ENCODE assay signal across 1 cellular context in the genomic region with DNA sequence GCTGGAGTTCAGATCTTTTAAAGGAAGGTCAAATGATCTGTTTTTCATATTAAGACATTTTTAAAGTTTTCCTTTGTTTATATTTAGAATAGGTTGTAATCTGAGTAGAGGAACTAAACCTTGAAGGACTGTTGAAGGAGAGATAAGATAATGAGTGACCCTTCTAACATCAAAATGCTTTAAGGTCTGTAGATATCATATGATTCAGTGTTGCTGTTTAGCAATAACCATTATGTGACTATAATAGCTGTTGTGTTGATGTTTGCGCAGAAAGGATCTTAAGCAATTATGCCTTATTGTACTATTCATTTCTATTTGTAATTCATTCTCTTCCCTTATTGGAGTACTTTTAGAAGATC.
TF ChIP-seq lines count a peak whose summit lies in the region.

No MANE protein-coding gene starts in this region.

TF ChIP-seq in HEK293, 187 proteins besides CTCF, POLR2A, EP300 and RAD21 (continued from another document):
- TF ChIP-seq, protein P1, sequence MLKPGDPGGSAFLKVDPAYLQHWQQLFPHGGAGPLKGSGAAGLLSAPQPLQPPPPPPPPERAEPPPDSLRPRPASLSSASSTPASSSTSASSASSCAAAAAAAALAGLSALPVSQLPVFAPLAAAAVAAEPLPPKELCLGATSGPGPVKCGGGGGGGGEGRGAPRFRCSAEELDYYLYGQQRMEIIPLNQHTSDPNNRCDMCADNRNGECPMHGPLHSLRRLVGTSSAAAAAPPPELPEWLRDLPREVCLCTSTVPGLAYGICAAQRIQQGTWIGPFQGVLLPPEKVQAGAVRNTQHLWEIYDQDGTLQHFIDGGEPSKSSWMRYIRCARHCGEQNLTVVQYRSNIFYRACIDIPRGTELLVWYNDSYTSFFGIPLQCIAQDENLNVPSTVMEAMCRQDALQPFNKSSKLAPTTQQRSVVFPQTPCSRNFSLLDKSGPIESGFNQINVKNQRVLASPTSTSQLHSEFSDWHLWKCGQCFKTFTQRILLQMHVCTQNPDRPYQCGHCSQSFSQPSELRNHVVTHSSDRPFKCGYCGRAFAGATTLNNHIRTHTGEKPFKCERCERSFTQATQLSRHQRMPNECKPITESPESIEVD (tag by site-specific recombination; IDR thresholded peaks at IDR 0.05): 0 out of 2 replicates have a peak, but pooled peaks have one; percentile 19
